2 cellular contexts compared by ENCODE assay signal in genomic region chr17:77962349-77962748, GRCh38.
TF ChIP-seq lines count a peak whose summit lies in the region.

No MANE protein-coding gene starts in this region.

TF ChIP-seq in A549, 52 proteins besides CTCF, POLR2A, EP300 and RAD21:
- TF ChIP-seq RARB (CRISPR knock-in tag; IDR thresholded peaks at IDR 0.05): no peak
- TF ChIP-seq MAX (IDR thresholded peaks at IDR 0.05): no peak
- TF ChIP-seq CBX8 (IDR thresholded peaks at IDR 0.05): peak; percentile 78; the same call in 1 of the 2 replicates
- peak; percentile 80; the same call in 1 of the 2 replicates for TF ChIP-seq RNF2 (IDR thresholded peaks at IDR 0.05; ENCODE audit: borderline replicate concordance, low read depth)
- no peak for TF ChIP-seq ELK1 (IDR thresholded peaks at IDR 0.05; ENCODE audit: low read depth, low read length)
- TF ChIP-seq EHF (CRISPR knock-in tag; IDR thresholded peaks at IDR 0.05): no peak

TF ChIP-seq in WTC11, 78 proteins besides CTCF, POLR2A, EP300 and RAD21:
- TF ChIP-seq NFYB (CRISPR knock-in tag; conservative IDR thresholded peaks at IDR 0.05; ENCODE audit: low read depth): no peak
- no peak for TF ChIP-seq IRF2 (CRISPR knock-in tag; IDR thresholded peaks at IDR 0.05; ENCODE audit: borderline replicate concordance, low read depth)
- no peak for TF ChIP-seq ESRRA (CRISPR knock-in tag; IDR thresholded peaks at IDR 0.05; ENCODE audit: borderline replicate concordance)
- no peak for TF ChIP-seq ATF3 (CRISPR knock-in tag; conservative IDR thresholded peaks at IDR 0.05)
- no peak for TF ChIP-seq RORB (CRISPR knock-in tag; IDR thresholded peaks at IDR 0.05)
TF ChIP-seq in WTC11: peak in this region for 0.
